ENCODE assay signal across 8 cellular contexts in the genomic region with DNA sequence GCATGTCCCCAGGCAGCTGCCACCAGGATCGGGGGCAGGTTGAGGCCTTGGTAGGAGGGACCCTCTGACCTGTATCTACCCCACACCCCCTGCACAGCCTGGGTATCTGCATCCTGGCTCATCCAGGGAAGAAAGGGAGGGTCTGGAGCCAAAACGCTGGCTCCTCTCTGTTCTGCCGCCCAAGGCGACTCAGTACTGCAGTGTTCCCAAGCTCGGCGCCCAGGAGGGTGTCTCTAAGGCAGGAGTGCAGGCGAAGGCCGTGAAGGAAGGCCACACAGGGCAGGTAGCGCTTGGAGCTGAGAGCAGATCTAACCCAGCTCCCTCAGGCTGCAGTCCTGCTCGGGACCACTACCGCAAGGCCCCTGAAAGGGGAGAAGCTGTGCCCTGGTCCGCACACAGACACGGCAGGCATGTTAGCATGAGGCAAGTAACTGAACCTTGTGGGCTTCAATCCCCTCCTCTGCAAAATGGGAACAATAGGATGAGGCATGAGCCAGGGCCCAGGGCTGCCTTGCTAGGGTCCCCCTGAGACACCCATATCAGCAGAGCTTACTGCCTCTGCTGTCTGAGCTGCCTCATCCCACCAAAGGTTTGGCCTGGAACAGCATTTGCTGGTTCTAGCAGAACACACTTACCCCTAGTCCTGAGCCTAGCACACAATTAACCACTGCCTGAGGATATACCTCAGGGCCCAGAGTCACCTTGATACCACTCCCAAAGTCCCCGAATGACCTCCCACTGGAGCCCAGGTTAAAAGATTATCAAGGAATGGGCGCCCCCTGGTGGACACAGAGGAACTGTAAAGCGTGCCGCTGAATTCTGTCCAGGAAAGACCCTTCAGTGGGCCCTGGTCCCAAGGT. TPM values are rescaled to one million over a fixed set of nuclear protein-coding genes. Genes with fewer than 3 reads are reported as not detected.
DNase-seq lines count a peak whose midpoint lies in the region; ATAC-seq and TF ChIP-seq lines count a peak whose summit lies in the region.

No MANE protein-coding gene starts in this region.

- ATAC-seq in heart left ventricle = peak; percentile 15 to 36 (median 18)
- ATAC-seq in HG02852 (IDR thresholded peaks at IDR 0.05; ENCODE audit: unreplicated experiment) = no peak
- no peak for ATAC-seq in HG02938 (IDR thresholded peaks at IDR 0.05; ENCODE audit: unreplicated experiment)

- no peak overlapping the region for H3K4me3 Mint-ChIP-seq in activated naive CD4-positive, alpha-beta T cell treated with anti-CD3 and anti-CD28 coated beads, Interleukin-2, amount 50 U/mL, for 24 hours

- 66 to 76% (median 70%) methylated on average over 15 to 17 of the region's 17 CpGs for WGBS in heart left ventricle, 4 donors

- H3K9ac ChIP-seq in SK-N-MC (ENCODE audit: insufficient read length) = no peak overlapping the region

- H3K9me3 ChIP-seq in KOPT-K1 (ENCODE audit: insufficient read depth, low read length, poor library complexity, severe bottlenecking) (no peaks in the 10 kb centered on the region), SK-N-MC (ENCODE audit: low read depth, low read length) (no peaks in the 10 kb centered on the region), heart left ventricle (peaks cover 0 to 5% (median 0%) of the 10 kb centered on the region in 12 donors)

- TF ChIP-seq CTCF in heart left ventricle (IDR thresholded peaks at IDR 0.05) = peak; percentile 77 to 94 (median 91)

- peaks cover 18% of the 10 kb centered on the region for H3K36me3 Mint-ChIP-seq in activated naive CD4-positive, alpha-beta T cell treated with anti-CD3 and anti-CD28 coated beads, Interleukin-2, amount 50 U/mL, for 24 hours

- H3K36me3 ChIP-seq in KOPT-K1 (ENCODE audit: insufficient read depth, low read length) (peaks cover 50% of the 10 kb centered on the region), SK-N-MC (ENCODE audit: insufficient read depth, low read length) (peaks cover 37% of the 10 kb centered on the region), heart left ventricle (peaks cover 0 to 29% (median 25%) of the 10 kb centered on the region in 9 donors)

- H3K27me3 ChIP-seq in heart left ventricle = no peaks in the 10 kb centered on the region

- no peaks in the 10 kb centered on the region for H3K9me3 Mint-ChIP-seq in activated naive CD4-positive, alpha-beta T cell treated with anti-CD3 and anti-CD28 coated beads, Interleukin-2, amount 50 U/mL, for 24 hours

- no peak for TF ChIP-seq POLR2A in heart left ventricle (IDR thresholded peaks at IDR 0.05)

- H3K27me3 Mint-ChIP-seq in activated naive CD4-positive, alpha-beta T cell treated with anti-CD3 and anti-CD28 coated beads, Interleukin-2, amount 50 U/mL, for 24 hours = no peaks in the 10 kb centered on the region

- H3K4me1 Mint-ChIP-seq in activated naive CD4-positive, alpha-beta T cell treated with anti-CD3 and anti-CD28 coated beads, Interleukin-2, amount 50 U/mL, for 24 hours = peaks cover 38% of the 10 kb centered on the region

- H3K27ac ChIP-seq in KOPT-K1 (ENCODE audit: low read depth, low read length, poor library complexity, severe bottlenecking) (peak overlapping the region; percentile 36), SK-N-MC (peak overlapping the region; percentile 89), heart left ventricle (peak overlapping the region in 8 of 12 donors; percentile 29 to 100 (median 66))

- intact Hi-C loops in heart left ventricle (cut with DNase I) = loop anchor here (1.0 to 5.0 kb wide), 10 partner anchors 34 to 104 kb away; no protein-coding TSS in a partner anchor

- H3K4me3 ChIP-seq in SK-N-MC = no peak overlapping the region
- no peak overlapping the region for H3K4me3 ChIP-seq in heart left ventricle

- peaks cover 6 to 65% (median 52%) of the 10 kb centered on the region in 12 donors for H3K4me1 ChIP-seq in heart left ventricle

- peak overlapping the region; percentile 65 for H3K27ac Mint-ChIP-seq in activated naive CD4-positive, alpha-beta T cell treated with anti-CD3 and anti-CD28 coated beads, Interleukin-2, amount 50 U/mL, for 24 hours

- DNase-seq in EH (ENCODE audit: low read depth) (peak; percentile 55), SK-N-MC (ENCODE audit: low read depth, low spot score) (peak; percentile 35), heart left ventricle (peak; percentile 68 to 87 (median 72)), retina (peak; percentile 87)

RNA-seq across cellular contexts. Expression of gene PTMA, which starts 6.5 kb away (rescaled TPM):
- total RNA-seq in heart left ventricle = 100 to 1,000 TPM; 143 to 409 (median 200) TPM
- polyA plus RNA-seq in heart left ventricle = 100 to 1,000 TPM; 403 to 707 TPM

Comparison
In these comparisons a context has a peak if more than half of its experiments do, and no peak if none do; other contexts are left out.
1. DNase-seq: peak in every context shown above with its lines; median percentile 87 in retina; 72 in heart left ventricle; 55 in EH; 35 in SK-N-MC.
2. H3K27ac ChIP-seq: peak in every context shown above with its lines; median percentile 89 in SK-N-MC; 66 in heart left ventricle; 36 in KOPT-K1.
3. ATAC-seq: peak in heart left ventricle (4 of 4); none in HG02852 (single experiment) and HG02938 (single experiment).